11 cellular contexts compared by ENCODE assay signal in genomic region chr20:63750807-63751470, GRCh38. TPM values are rescaled to one million over a fixed set of nuclear protein-coding genes. Genes with fewer than 3 reads are reported as not detected.
DNase-seq lines count a peak whose midpoint lies in the region; ATAC-seq and TF ChIP-seq lines count a peak whose summit lies in the region.
"Had no signal": no experiment of that assay in that cellular context is flagged by ENCODE, and none has a peak within 500 bp of the region (broad histone marks: within the 10 kb centered on the region; RNA-seq: fewer than 3 reads in every experiment).

No MANE protein-coding gene starts in this region.

- peak overlapping the region; percentile 40 for H3K4me3 ChIP-seq in CD8-positive, alpha-beta memory T cell (ENCODE audit: low read length)
- peak overlapping the region in 1 of 4 donors; percentile 3 for H3K4me3 ChIP-seq in Peyer's patch
- H3K4me3 ChIP-seq in mucosa of descending colon: no peak overlapping the region
- H3K4me3 ChIP-seq in colonic mucosa: no peak overlapping the region
- H3K4me3 ChIP-seq: ascending aorta had no signal

- CTCF ChIA-PET in CD8-positive, alpha-beta memory T cell (lab: Charles Lee): interaction anchor here (0.6 to 2.6 kb wide), 6 partner anchors 10 to 114 kb away, joined by 3 to 14 read pairs (median 6); partner anchors contain the start of genes ARFRP1, LIME1, TPD52L2 and ZGPAT

- TF ChIP-seq CTCF in Peyer's patch (IDR thresholded peaks at IDR 0.05) (no peak), mucosa of descending colon (IDR thresholded peaks at IDR 0.05) (no peak), colonic mucosa (IDR thresholded peaks at IDR 0.05) (no peak)

- intact Hi-C loops in mucosa of descending colon (cut with DNase I, micrococcal nuclease): no loop called here
- intact Hi-C loops in colonic mucosa (cut with DNase I): no loop called here

- no peaks in the 10 kb centered on the region for H3K27me3 Mint-ChIP-seq in CD8-positive, alpha-beta memory T cell
- H3K27me3 Mint-ChIP-seq in activated T-cell treated with anti-CD3 and anti-CD28 coated beads, Interleukin-2, amount 50 U/mL, for 4 hours (ENCODE audit: low read depth): no peaks in the 10 kb centered on the region

- H3K9me3 Mint-ChIP-seq in CD8-positive, alpha-beta memory T cell: no peaks in the 10 kb centered on the region
- H3K9me3 Mint-ChIP-seq in activated T-cell treated with anti-CD3 and anti-CD28 coated beads, Interleukin-2, amount 50 U/mL, for 4 hours: no peaks in the 10 kb centered on the region
- H3K9me3 Mint-ChIP-seq: HFFc6 had no signal

- peaks cover 22% of the 10 kb centered on the region for H3K4me1 ChIP-seq in CD8-positive, alpha-beta memory T cell (ENCODE audit: insufficient read depth, low read length)
- no peaks in the 10 kb centered on the region for H3K4me1 ChIP-seq in Peyer's patch
- H3K4me1 ChIP-seq in mucosa of descending colon (ENCODE audit: low read depth): no peaks in the 10 kb centered on the region
- H3K4me1 ChIP-seq in colonic mucosa: no peaks in the 10 kb centered on the region
- H3K4me1 ChIP-seq: ascending aorta had no signal

- H3K27ac Mint-ChIP-seq in CD8-positive, alpha-beta memory T cell: peak overlapping the region; percentile 75 to 97 (median 88)
- H3K27ac Mint-ChIP-seq: HFFc6 had no signal

- DNase-seq in CD8-positive, alpha-beta memory T cell: peak; percentile 39 to 77 (median 61)
- DNase-seq in Peyer's patch (peak in 2 of 3 donors; percentile 49 to 71), mucosa of descending colon (peak in 1 of 3 donors; percentile 52), colonic mucosa (no peak), AG08395 (ENCODE audit: low spot score) (no peak), HuH-7 (ENCODE audit: low spot score) (no peak), DMS114 treated with DMSO at 0.1 percent for 48 hours (lab: John Stamatoyannopoulos, UW; ENCODE audit: unreplicated experiment) (no peak)
- DNase-seq in activated T-cell treated with anti-CD3 and anti-CD28 coated beads, Interleukin-2, amount 50 U/mL, for 4 hours: peak; percentile 55
- DNase-seq: C1 segment of cervical spinal cord, HFFc6 had no signal

- no peak overlapping the region for H3K27ac ChIP-seq in CD8-positive, alpha-beta memory T cell (ENCODE audit: low read depth, low read length)
- H3K27ac ChIP-seq in Peyer's patch (peak overlapping the region in 2 of 4 donors; percentile 36 to 66), colonic mucosa (no peak overlapping the region)
- H3K27ac ChIP-seq: ascending aorta had no signal

- POLR2A ChIA-PET in CD8-positive, alpha-beta memory T cell (lab: Charles Lee): interaction anchor here (0.5 to 5.0 kb wide), 7 partner anchors 10 to 114 kb away, joined by 3 to 31 read pairs (median 4); partner anchors contain the start of genes ARFRP1, LIME1, SLC2A4RG and TPD52L2

- no peak overlapping the region for H3K9ac ChIP-seq in colonic mucosa (ENCODE audit: low read depth in 2 of 2, low read length in 2 of 2)

- H3K9me3 ChIP-seq in CD8-positive, alpha-beta memory T cell (ENCODE audit: low read length): no peaks in the 10 kb centered on the region
- H3K9me3 ChIP-seq in Peyer's patch: no peaks in the 10 kb centered on the region
- H3K9me3 ChIP-seq in mucosa of descending colon: no peaks in the 10 kb centered on the region
- no peaks in the 10 kb centered on the region for H3K9me3 ChIP-seq in colonic mucosa
- H3K9me3 ChIP-seq: ascending aorta had no signal

- TF ChIP-seq POLR2A in Peyer's patch (IDR thresholded peaks at IDR 0.05): no peak

- no peaks in the 10 kb centered on the region for H3K36me3 Mint-ChIP-seq in CD8-positive, alpha-beta memory T cell
- H3K36me3 Mint-ChIP-seq in activated T-cell treated with anti-CD3 and anti-CD28 coated beads, Interleukin-2, amount 50 U/mL, for 4 hours (ENCODE audit: insufficient read depth): no peaks in the 10 kb centered on the region

- ATAC-seq in activated T-cell treated with anti-CD3 and anti-CD28 coated beads, Interleukin-2, amount 50 U/mL, for 4 hours: peak; percentile 80 to 83
- peak; percentile 52 for ATAC-seq in mucosa of descending colon

- peak overlapping the region in 6 of 7 donors; percentile 66 to 85 (median 82) for H3K4me3 Mint-ChIP-seq in CD8-positive, alpha-beta memory T cell
- peak overlapping the region; percentile 62 for H3K4me3 Mint-ChIP-seq in activated T-cell treated with anti-CD3 and anti-CD28 coated beads, Interleukin-2, amount 50 U/mL, for 4 hours
- H3K4me3 Mint-ChIP-seq: HFFc6 had no signal

- H3K36me3 ChIP-seq in CD8-positive, alpha-beta memory T cell (ENCODE audit: insufficient read depth, low read length): no peaks in the 10 kb centered on the region
- H3K36me3 ChIP-seq in Peyer's patch: no peaks in the 10 kb centered on the region
- H3K36me3 ChIP-seq in mucosa of descending colon (ENCODE audit: low read depth): no peaks in the 10 kb centered on the region
- H3K36me3 ChIP-seq in colonic mucosa: no peaks in the 10 kb centered on the region
- H3K36me3 ChIP-seq: ascending aorta had no signal

- H3K27me3 ChIP-seq in CD8-positive, alpha-beta memory T cell (ENCODE audit: insufficient read depth, low read length, poor library complexity, severe bottlenecking): no peaks in the 10 kb centered on the region
- no peaks in the 10 kb centered on the region for H3K27me3 ChIP-seq in Peyer's patch
- H3K27me3 ChIP-seq in colonic mucosa: no peaks in the 10 kb centered on the region
- H3K27me3 ChIP-seq: ascending aorta had no signal

- peaks cover 17 to 29% (median 22%) of the 10 kb centered on the region in 3 donors for H3K4me1 Mint-ChIP-seq in CD8-positive, alpha-beta memory T cell
- H3K4me1 Mint-ChIP-seq in activated T-cell treated with anti-CD3 and anti-CD28 coated beads, Interleukin-2, amount 50 U/mL, for 4 hours (ENCODE audit: low read depth): peaks cover 21% of the 10 kb centered on the region

RNA-seq across cellular contexts. Expression of gene SLC2A4RG, which starts 11.4 kb away (rescaled TPM):
- total RNA-seq in CD8-positive, alpha-beta memory T cell: 10 to 100 TPM; 37.5 to 40.6 TPM
- 7.8 TPM for polyA plus RNA-seq in CD8-positive, alpha-beta memory T cell
- total RNA-seq in Peyer's patch (10 to 100 TPM; 34.2 to 54.5 (median 40.4) TPM), mucosa of descending colon (10 to 100 TPM; 44.9 to 65.0 (median 50.6) TPM), colonic mucosa (10 to 100 TPM; 44.3 to 75.3 TPM)
- total RNA-seq in activated T-cell treated with anti-CD3 and anti-CD28 coated beads, Interleukin-2, amount 50 U/mL, for 4 hours: 10 to 100 TPM; 17.2 to 18.1 (median 17.3) TPM

RNA-seq across cellular contexts. Expression of gene LIME1, which starts 14.5 kb away (rescaled TPM):
- total RNA-seq in CD8-positive, alpha-beta memory T cell: 10 to 100 TPM; 18.4 to 19.6 TPM
- 366 TPM for polyA plus RNA-seq in CD8-positive, alpha-beta memory T cell
- 10 to 100 TPM; 32.6 to 55.3 (median 41.0) TPM for total RNA-seq in Peyer's patch
- total RNA-seq in activated T-cell treated with anti-CD3 and anti-CD28 coated beads, Interleukin-2, amount 50 U/mL, for 4 hours: 10 to 100 TPM in 1 of 3 donors, 1 to 10 TPM in 2; 7.1 to 10.4 (median 9.3) TPM
- total RNA-seq in mucosa of descending colon: 10 to 100 TPM; 10.4 to 11.2 (median 10.8) TPM
- 10 to 100 TPM; 10.8 to 20.0 TPM for total RNA-seq in colonic mucosa

RNA-seq across cellular contexts. Expression of gene ZGPAT, which starts 43.1 kb away (rescaled TPM):
- 10 to 100 TPM; 29.7 to 29.9 TPM for total RNA-seq in CD8-positive, alpha-beta memory T cell
- 77.5 TPM for polyA plus RNA-seq in CD8-positive, alpha-beta memory T cell
- total RNA-seq in Peyer's patch (10 to 100 TPM; 48.9 to 67.7 (median 54.7) TPM), mucosa of descending colon (10 to 100 TPM; 24.3 to 34.0 (median 31.7) TPM), colonic mucosa (10 to 100 TPM; 27.2 to 41.4 TPM)
- total RNA-seq in activated T-cell treated with anti-CD3 and anti-CD28 coated beads, Interleukin-2, amount 50 U/mL, for 4 hours: 10 to 100 TPM; 38.1 to 43.9 (median 42.0) TPM

RNA-seq across cellular contexts. Expression of gene ARFRP1, which starts 43.2 kb away (rescaled TPM):
- total RNA-seq in CD8-positive, alpha-beta memory T cell: 10 to 100 TPM; 63.7 to 72.8 TPM
- 73.9 TPM for polyA plus RNA-seq in CD8-positive, alpha-beta memory T cell
- total RNA-seq in Peyer's patch (10 to 100 TPM; 39.1 to 67.6 (median 46.3) TPM), mucosa of descending colon (10 to 100 TPM; 64.5 to 69.7 (median 68.6) TPM), colonic mucosa (10 to 100 TPM; 35.3 to 76.9 TPM)
- total RNA-seq in activated T-cell treated with anti-CD3 and anti-CD28 coated beads, Interleukin-2, amount 50 U/mL, for 4 hours: 10 to 100 TPM; 62.1 to 67.1 (median 63.5) TPM

RNA-seq across cellular contexts. Expression of gene TNFRSF6B, which starts 54.5 kb away (rescaled TPM):
- not detected for total RNA-seq in CD8-positive, alpha-beta memory T cell
- polyA plus RNA-seq in CD8-positive, alpha-beta memory T cell: 0.22 TPM
- total RNA-seq in Peyer's patch (1 to 10 TPM in 3 of 4 donors, not detected in 1; 2.1 to 4.2 (median 2.7) TPM), mucosa of descending colon (10 to 100 TPM in 1 of 3 donors, not detected in 2; 19.7 TPM), colonic mucosa (1 to 10 TPM in 1 of 2 donors, not detected in 1; 7.5 TPM)
- total RNA-seq in activated T-cell treated with anti-CD3 and anti-CD28 coated beads, Interleukin-2, amount 50 U/mL, for 4 hours: under 1 TPM in 1 of 3 donors, not detected in 2; 0.47 TPM

Comparison
In these comparisons a context has a peak if more than half of its experiments do, and no peak if none do; other contexts are left out.
1. DNase-seq: peak in CD8-positive, alpha-beta memory T cell (5 of 5), Peyer's patch (2 of 3) and activated T-cell treated with anti-CD3 and anti-CD28 coated beads, Interleukin-2, amount 50 U/mL, for 4 hours (single experiment); none in colonic mucosa (single experiment), AG08395 (single experiment), HuH-7 (single experiment) and DMS114 treated with DMSO at 0.1 percent for 48 hours (single experiment).